9 cellular contexts compared by ENCODE assay signal in the genomic region with DNA sequence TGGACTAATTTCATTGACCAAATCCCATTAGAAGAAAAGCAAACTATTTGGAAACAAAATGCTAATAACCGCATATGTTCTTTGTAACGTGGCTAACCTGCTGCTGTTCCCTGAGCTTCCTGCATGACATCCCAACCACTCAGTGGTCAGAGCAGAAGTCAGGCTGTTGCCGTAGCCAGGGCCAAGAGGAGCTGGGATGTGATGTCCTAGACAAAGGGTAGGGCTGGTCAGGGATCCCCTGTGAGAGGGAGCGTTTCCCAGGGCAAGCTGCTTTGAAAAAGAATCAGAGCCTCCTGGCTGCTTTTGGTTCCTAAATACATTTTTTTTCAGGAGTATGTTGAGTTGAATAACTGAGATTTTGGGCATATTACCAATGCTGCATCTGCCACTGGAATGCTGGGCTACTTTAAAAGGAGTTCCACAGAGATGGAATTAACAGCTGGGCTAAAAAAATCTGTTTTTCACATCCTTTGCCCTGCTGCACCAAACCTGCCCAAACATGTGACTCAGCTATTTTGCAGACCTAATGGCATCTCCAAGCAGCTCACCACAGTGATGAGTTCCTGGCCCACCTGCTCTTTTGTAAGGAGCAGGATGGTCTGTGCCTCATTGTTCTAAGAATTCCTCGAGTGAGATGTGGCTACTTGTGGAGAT. TPM values are rescaled to one million over a fixed set of nuclear protein-coding genes. Genes with fewer than 3 reads are reported as not detected.
DNase-seq lines count a peak whose midpoint lies in the region; ATAC-seq, FAIRE-seq and TF ChIP-seq lines count a peak whose summit lies in the region.
"Had no signal": no experiment of that assay in that cellular context is flagged by ENCODE, and none has a peak within 500 bp of the region (broad histone marks: within the 10 kb centered on the region; RNA-seq: fewer than 3 reads in every experiment).

No MANE protein-coding gene starts in this region.

- intact Hi-C loops in naive thymus-derived CD4-positive, alpha-beta T cell (cut with micrococcal nuclease): no loop called here

- no peak overlapping the region for H3K4me3 Mint-ChIP-seq in T-helper 2 cell treated with Interferon-gamma antibody and Interleukin-4, amounts not matched to agents 5 μg/mL and 100 μg/mL, for 36 hours
- H3K4me3 Mint-ChIP-seq in naive thymus-derived CD4-positive, alpha-beta T cell: no peak overlapping the region
- no peak overlapping the region for H3K4me3 Mint-ChIP-seq in nephron progenitor cell

- 0 out of 3 replicates have a peak overlapping the region, but pooled peaks have one; percentile 15 for H3K4me2 ChIP-seq in A549

- in situ Hi-C loops in astrocyte of the spinal cord (cut with HindIII; ENCODE audit: low sequenced_read_pairs): no loop called here

- H3K27me3 Mint-ChIP-seq in T-helper 2 cell treated with Interferon-gamma antibody and Interleukin-4, amounts not matched to agents 5 μg/mL and 100 μg/mL, for 36 hours (ENCODE audit: low read depth): no peaks in the 10 kb centered on the region
- no peaks in the 10 kb centered on the region for H3K27me3 Mint-ChIP-seq in naive thymus-derived CD4-positive, alpha-beta T cell
- no peaks in the 10 kb centered on the region for H3K27me3 Mint-ChIP-seq in nephron progenitor cell (ENCODE audit: low read depth, poor library complexity)

- DNase-seq in A549 (ENCODE audit: low read depth in 1 of 2, low spot score in 1 of 2) (no peak), HT1080 (ENCODE audit: low read depth) (peak; percentile 16), astrocyte of the spinal cord (ENCODE audit: low read depth, low spot score) (peak; percentile 69), iPS-NIHi11 (ENCODE audit: low spot score) (peak; percentile 23), NAMALWA (ENCODE audit: low spot score) (no peak), nephron progenitor cell (no peak)
- DNase-seq in T-helper 2 cell treated with Interferon-gamma antibody and Interleukin-4, amounts not matched to agents 5 μg/mL and 100 μg/mL, for 36 hours (ENCODE audit: low spot score): no peak
- no peak for DNase-seq in naive thymus-derived CD4-positive, alpha-beta T cell
- DNase-seq: activated T-cell treated with anti-CD3 and anti-CD28 coated beads for 4 hours had no signal

- H3K36me3 ChIP-seq in naive thymus-derived CD4-positive, alpha-beta T cell (ENCODE audit: control insufficient read depth in 2 of 3, insufficient read depth in 3 of 3, low read length in 3 of 3): peaks cover 31 to 87% (median 44%) of the 10 kb centered on the region in 3 experiments

- peaks cover 31% of the 10 kb centered on the region for H3K4me1 ChIP-seq in A549
- no peaks in the 10 kb centered on the region for H3K4me1 ChIP-seq in naive thymus-derived CD4-positive, alpha-beta T cell (ENCODE audit: control insufficient read depth in 2 of 2, insufficient read depth in 2 of 2, low read length in 2 of 2)

- H3K27me3 ChIP-seq in naive thymus-derived CD4-positive, alpha-beta T cell (ENCODE audit: control insufficient read depth in 2 of 2, insufficient read depth in 2 of 2, low read length in 2 of 2): no peaks in the 10 kb centered on the region

- H3K9me3 ChIP-seq in A549: no peaks in the 10 kb centered on the region
- H3K9me3 ChIP-seq in naive thymus-derived CD4-positive, alpha-beta T cell (ENCODE audit: control insufficient read depth in 2 of 3, low read length in 3 of 3): no peaks in the 10 kb centered on the region

- no peak for TF ChIP-seq EP300 in A549 (IDR thresholded peaks at IDR 0.05)

- TF ChIP-seq RAD21 in A549 (conservative IDR thresholded peaks at IDR 0.05 in 1 of 2, IDR thresholded peaks at IDR 0.05 in 1 of 2): no peak

- peak overlapping the region; percentile 23 to 64; a peak in 4 of 6 replicates for H3K27ac ChIP-seq in A549
- H3K27ac ChIP-seq in naive thymus-derived CD4-positive, alpha-beta T cell (ENCODE audit: low read depth, low read length): no peak overlapping the region

- 89% methylated on average over 5 of the region's 5 CpGs for WGBS in A549 (ENCODE audit: missing lambda C conversion rate)

- no peaks in the 10 kb centered on the region for H3K9me3 Mint-ChIP-seq in T-helper 2 cell treated with Interferon-gamma antibody and Interleukin-4, amounts not matched to agents 5 μg/mL and 100 μg/mL, for 36 hours
- H3K9me3 Mint-ChIP-seq in naive thymus-derived CD4-positive, alpha-beta T cell: no peaks in the 10 kb centered on the region
- no peaks in the 10 kb centered on the region for H3K9me3 Mint-ChIP-seq in nephron progenitor cell

- CTCF ChIA-PET in A549 (lab: Yijun Ruan, JAX): interaction anchor here (0.6 to 4.1 kb wide), 7 partner anchors 9 to 906 kb away, joined by 3 to 34 read pairs (median 3); a partner anchor contains a TSS
- CTCF ChIA-PET in naive thymus-derived CD4-positive, alpha-beta T cell (lab: Charles Lee): interaction anchor here (0.6 kb wide), 1 partner anchor 12 kb away, joined by 3 read pairs; no protein-coding TSS in a partner anchor

- no peak overlapping the region for H3K4me3 ChIP-seq in A549
- H3K4me3 ChIP-seq in astrocyte of the spinal cord (ENCODE audit: low read depth, low read length): no peak overlapping the region
- no peak overlapping the region for H3K4me3 ChIP-seq in naive thymus-derived CD4-positive, alpha-beta T cell (ENCODE audit: low read length)

- no peak overlapping the region for H3K27ac Mint-ChIP-seq in T-helper 2 cell treated with Interferon-gamma antibody and Interleukin-4, amounts not matched to agents 5 μg/mL and 100 μg/mL, for 36 hours
- peak overlapping the region in 1 of 9 donors; percentile 21 for H3K27ac Mint-ChIP-seq in naive thymus-derived CD4-positive, alpha-beta T cell
- no peak overlapping the region for H3K27ac Mint-ChIP-seq in nephron progenitor cell

- TF ChIP-seq CTCF in A549 (IDR thresholded peaks at IDR 0.05): no peak
- TF ChIP-seq CTCF in astrocyte of the spinal cord (IDR thresholded peaks at IDR 0.05; ENCODE audit: low read depth, low read length): no peak
- TF ChIP-seq CTCF in nephron progenitor cell (IDR thresholded peaks at IDR 0.05): no peak

- peak in 1 of 2 experiments; percentile 18; a peak in 1 of 6 replicates for ATAC-seq in A549
- no peak for ATAC-seq in naive thymus-derived CD4-positive, alpha-beta T cell

- POLR2A ChIA-PET in A549 (lab: Yijun Ruan, JAX): no interaction called here
- POLR2A ChIA-PET in naive thymus-derived CD4-positive, alpha-beta T cell (lab: Charles Lee): interaction anchor here (0.7 kb wide), 1 partner anchor 48 kb away, joined by 3 read pairs; no protein-coding TSS in a partner anchor

- TF ChIP-seq POLR2A in A549 (IDR thresholded peaks at IDR 0.05; ENCODE audit: low read length): no peak

- H3K36me3 Mint-ChIP-seq in T-helper 2 cell treated with Interferon-gamma antibody and Interleukin-4, amounts not matched to agents 5 μg/mL and 100 μg/mL, for 36 hours (ENCODE audit: low read depth): peaks cover 62% of the 10 kb centered on the region
- peaks cover 14 to 53% (median 38%) of the 10 kb centered on the region in 5 donors for H3K36me3 Mint-ChIP-seq in naive thymus-derived CD4-positive, alpha-beta T cell
- peaks cover 41% of the 10 kb centered on the region for H3K36me3 Mint-ChIP-seq in nephron progenitor cell (ENCODE audit: low read depth)

- FAIRE-seq in A549 (lab: Jason Lieb, UNC): peak; percentile 51

- H3K4me1 Mint-ChIP-seq in T-helper 2 cell treated with Interferon-gamma antibody and Interleukin-4, amounts not matched to agents 5 μg/mL and 100 μg/mL, for 36 hours (ENCODE audit: low read depth): peaks cover 14% of the 10 kb centered on the region
- peaks cover 0 to 14% (median 0%) of the 10 kb centered on the region in 7 donors for H3K4me1 Mint-ChIP-seq in naive thymus-derived CD4-positive, alpha-beta T cell
- peaks cover 19% of the 10 kb centered on the region for H3K4me1 Mint-ChIP-seq in nephron progenitor cell

TF ChIP-seq in A549, 52 proteins besides CTCF, POLR2A, EP300 and RAD21 (continues in another document):
- TF ChIP-seq FOSB (CRISPR knock-in tag; IDR thresholded peaks at IDR 0.05) (no peak), HOXB5 (CRISPR knock-in tag; IDR thresholded peaks at IDR 0.05) (no peak), SMC3 (IDR thresholded peaks at IDR 0.05) (no peak)

RNA-seq across cellular contexts. Expression of a gene that starts 23.9 kb away (rescaled TPM):
- 19.8 and 23.8 TPM in 2 replicates for polyA plus RNA-seq in A549 (2011; rRNA removed)
- polyA plus RNA-seq in A549 (2012; cell fraction: cytosol; rRNA removed): 12.6 and 20.6 TPM in 2 replicates
- polyA plus RNA-seq in A549 (2012; cell fraction: nucleus; rRNA removed): 27.1 and 34.3 TPM in 2 replicates
- polyA plus RNA-seq in A549 (2017; fragmentation: RNase III; extraction: RNeasy Plus Mini Kit Qiagen cat#74134 plus additional on column Dnase treatment): 11.5 to 13.0 TPM (median 12.1 TPM) in 3 replicates
- 21.4 and 28.1 TPM in 2 replicates for polyA minus RNA-seq in A549 (2011; rRNA and poly(A)+ RNA removed)
- 36.4 and 40.6 TPM in 2 replicates for total RNA-seq in HT1080 (2014; rRNA removed; shearing (Covaris generic))
- polyA plus RNA-seq in HT1080 (2015; cell fraction: cytosol; rRNA removed): 33.6 and 35.0 TPM in 2 replicates
- polyA plus RNA-seq in HT1080 (2015; cell fraction: nucleus; rRNA removed): 61.4 and 63.0 TPM in 2 replicates
- 10 to 100 TPM; 53.3 to 82.8 (median 67.0) TPM for total RNA-seq in naive thymus-derived CD4-positive, alpha-beta T cell
- 10 to 100 TPM; 33.4 to 57.0 TPM for polyA plus RNA-seq in naive thymus-derived CD4-positive, alpha-beta T cell

RNA-seq across cellular contexts. Expression of a gene that starts 25.2 kb away (rescaled TPM):
- polyA plus RNA-seq in A549 (2011; rRNA removed): 22.6 and 23.1 TPM in 2 replicates
- 13.4 and 16.2 TPM in 2 replicates for polyA plus RNA-seq in A549 (2012; cell fraction: cytosol; rRNA removed)
- polyA plus RNA-seq in A549 (2012; cell fraction: nucleus; rRNA removed): 9.8 and 19.3 TPM in 2 replicates
- 12.4 to 14.5 TPM (median 13.3 TPM) in 3 replicates for polyA plus RNA-seq in A549 (2017; fragmentation: RNase III; extraction: RNeasy Plus Mini Kit Qiagen cat#74134 plus additional on column Dnase treatment)
- polyA minus RNA-seq in A549 (2011; rRNA and poly(A)+ RNA removed): 8.3 and 10.7 TPM in 2 replicates
- total RNA-seq in HT1080 (2014; rRNA removed; shearing (Covaris generic)): 5.5 and 10.7 TPM in 2 replicates
- polyA plus RNA-seq in HT1080 (2015; cell fraction: cytosol; rRNA removed): 20.7 and 22.2 TPM in 2 replicates
- 18.3 and 22.7 TPM in 2 replicates for polyA plus RNA-seq in HT1080 (2015; cell fraction: nucleus; rRNA removed)
- 10 to 100 TPM; 14.6 to 28.7 (median 27.8) TPM for total RNA-seq in naive thymus-derived CD4-positive, alpha-beta T cell
- 10 to 100 TPM; 14.3 to 21.0 TPM for polyA plus RNA-seq in naive thymus-derived CD4-positive, alpha-beta T cell

RNA-seq across cellular contexts. Expression of a gene that starts 26.9 kb away (rescaled TPM):
- polyA plus RNA-seq in A549 (2011; rRNA removed) (38.0 and 44.3 TPM in 2 replicates), A549 (2017; fragmentation: RNase III; extraction: RNeasy Plus Mini Kit Qiagen cat#74134 plus additional on column Dnase treatment) (17.9 to 19.1 TPM (median 18.5 TPM) in 3 replicates)
- polyA plus RNA-seq in A549 (2012; cell fraction: cytosol; rRNA removed): 18.8 and 21.3 TPM in 2 replicates
- 29.8 and 37.0 TPM in 2 replicates for polyA plus RNA-seq in A549 (2012; cell fraction: nucleus; rRNA removed)
- polyA minus RNA-seq in A549 (2011; rRNA and poly(A)+ RNA removed): 40.5 and 41.4 TPM in 2 replicates
- total RNA-seq in HT1080 (2014; rRNA removed; shearing (Covaris generic)): 19.7 and 25.0 TPM in 2 replicates
- 15.8 and 21.3 TPM in 2 replicates for polyA plus RNA-seq in HT1080 (2015; cell fraction: cytosol; rRNA removed)
- 47.2 and 49.7 TPM in 2 replicates for polyA plus RNA-seq in HT1080 (2015; cell fraction: nucleus; rRNA removed)
- total RNA-seq in naive thymus-derived CD4-positive, alpha-beta T cell: 100 to 1,000 TPM in 3 of 5 experiments, 10 to 100 TPM in 2; 70.3 to 128 (median 109) TPM
- 10 to 100 TPM; 63.2 to 87.1 TPM for polyA plus RNA-seq in naive thymus-derived CD4-positive, alpha-beta T cell

Comparison
In these comparisons a context has a peak if more than half of its experiments do, and no peak if none do; other contexts are left out.
1. DNase-seq: peak in HT1080 (single experiment), astrocyte of the spinal cord (single experiment) and iPS-NIHi11 (single experiment); none in A549 (0 of 2), NAMALWA (single experiment), T-helper 2 cell treated with Interferon-gamma antibody and Interleukin-4, amounts not matched to agents 5 μg/mL and 100 μg/mL, for 36 hours (single experiment), naive thymus-derived CD4-positive, alpha-beta T cell (0 of 9) and nephron progenitor cell (single experiment).